In genomic region chr18:3449702-3450357, GRCh38 we compare ENCODE assay signal across 8 cellular contexts. TPM values are rescaled to one million over a fixed set of nuclear protein-coding genes. Genes with fewer than 3 reads are reported as not detected.
DNase-seq lines count a peak whose midpoint lies in the region; ATAC-seq and TF ChIP-seq lines count a peak whose summit lies in the region.

TGIF1 (plus strand) TSS chr18:3450172; CDS start chr18:3450490, 318 bp downstream.

- peak within 1 kb of the TSS; percentile 97 for H3K4me3 Mint-ChIP-seq in activated T-helper 1 cell treated with anti-CD3 and anti-CD28 coated beads, Interleukin-12 subunit alpha, Interleukin-12 subunit beta, Interleukin-2, Interleukin-4 antibody, amounts not matched to agents 30 ng/mL and 10 ng/mL and 1 ng/mL, durations not matched to agents 14 hours and 24 hours and 36 hours

- intact Hi-C loops in activated T-helper 1 cell treated with anti-CD3 and anti-CD28 coated beads, Interleukin-12 subunit alpha, Interleukin-12 subunit beta, Interleukin-2, Interleukin-4 antibody, amounts not matched to agents 30 ng/mL and 10 ng/mL and 1 ng/mL, durations not matched to agents 14 hours and 24 hours and 36 hours (cut with micrococcal nuclease): loop anchor here (2.0 to 10.0 kb wide), 9 partner anchors 69 to 1847 kb away; partner anchors contain the start of genes METTL4, NDC80, SMCHD1 and ZBTB14
- intact Hi-C loops in esophagus squamous epithelium (cut with DNase I): loop anchor here (5.0 to 10.0 kb wide), 5 partner anchors 142 to 215 kb away; partner anchors contain the start of gene MYL12B

- H3K4me3 ChIP-seq in BE2C (ENCODE audit: low read depth, low read length) (peak within 1 kb of the TSS; percentile 64), esophagus squamous epithelium (peak within 1 kb of the TSS; percentile 80 to 95 (median 83)), muscle layer of colon (ENCODE audit: low read depth in 1 of 2, low read length in 2 of 2) (peak within 1 kb of the TSS; percentile 99 to 100)

- H3K27ac ChIP-seq in esophagus squamous epithelium (peak within 1 kb of the TSS; percentile 97 to 99 (median 99)), muscle layer of colon (ENCODE audit: low read depth, low read length) (peak within 1 kb of the TSS; percentile 100)

- peaks cover 2% of the 10 kb centered on the region for H3K27me3 Mint-ChIP-seq in activated T-helper 1 cell treated with anti-CD3 and anti-CD28 coated beads, Interleukin-12 subunit alpha, Interleukin-12 subunit beta, Interleukin-2, Interleukin-4 antibody, amounts not matched to agents 30 ng/mL and 10 ng/mL and 1 ng/mL, durations not matched to agents 14 hours and 24 hours and 36 hours (ENCODE audit: insufficient read depth)

- H3K27me3 ChIP-seq in BE2C (peaks cover 6% of the 10 kb centered on the region), esophagus squamous epithelium (no peaks in the 10 kb centered on the region), muscle layer of colon (ENCODE audit: control insufficient read depth in 1 of 2, insufficient read depth in 2 of 2, low read length in 2 of 2) (no peaks in the 10 kb centered on the region)

- H3K9ac ChIP-seq in muscle layer of colon (ENCODE audit: low read length): peak within 1 kb of the TSS; percentile 99

- ATAC-seq in HG03095 (IDR thresholded peaks at IDR 0.05; ENCODE audit: unreplicated experiment): no peak

- peaks cover 10% of the 10 kb centered on the region for H3K36me3 Mint-ChIP-seq in activated T-helper 1 cell treated with anti-CD3 and anti-CD28 coated beads, Interleukin-12 subunit alpha, Interleukin-12 subunit beta, Interleukin-2, Interleukin-4 antibody, amounts not matched to agents 30 ng/mL and 10 ng/mL and 1 ng/mL, durations not matched to agents 14 hours and 24 hours and 36 hours (ENCODE audit: low read depth)

- DNase-seq in BE2C: no peak
- DNase-seq in H4 (ENCODE audit: low spot score): peak; percentile 86
- peak; percentile 47 for DNase-seq in NCI-H82 treated with DMSO at 0.1 percent for 48 hours (lab: John Stamatoyannopoulos, UW; ENCODE audit: unreplicated experiment)
- DNase-seq in activated T-helper 1 cell treated with anti-CD3 and anti-CD28 coated beads, Interleukin-12 subunit alpha, Interleukin-12 subunit beta, Interleukin-2, Interleukin-4 antibody, amounts not matched to agents 30 ng/mL and 10 ng/mL and 1 ng/mL, durations not matched to agents 14 hours and 24 hours and 36 hours (ENCODE audit: low spot score): peak; percentile 12
- peak; percentile 45 for DNase-seq in esophagus squamous epithelium (lab: John Stamatoyannopoulos, UW)
- peak; percentile 57 for DNase-seq in stromal cell of bone marrow (ENCODE audit: low read depth)

- no peaks in the 10 kb centered on the region for H3K9me3 Mint-ChIP-seq in activated T-helper 1 cell treated with anti-CD3 and anti-CD28 coated beads, Interleukin-12 subunit alpha, Interleukin-12 subunit beta, Interleukin-2, Interleukin-4 antibody, amounts not matched to agents 30 ng/mL and 10 ng/mL and 1 ng/mL, durations not matched to agents 14 hours and 24 hours and 36 hours

- peak in 3 of 4 donors; percentile 25 to 83 (median 81) for TF ChIP-seq POLR2A in esophagus squamous epithelium (IDR thresholded peaks at IDR 0.05)

- peaks cover 61% of the 10 kb centered on the region for H3K4me1 Mint-ChIP-seq in activated T-helper 1 cell treated with anti-CD3 and anti-CD28 coated beads, Interleukin-12 subunit alpha, Interleukin-12 subunit beta, Interleukin-2, Interleukin-4 antibody, amounts not matched to agents 30 ng/mL and 10 ng/mL and 1 ng/mL, durations not matched to agents 14 hours and 24 hours and 36 hours (ENCODE audit: low read depth)

- no peaks in the 10 kb centered on the region for H3K36me3 ChIP-seq in BE2C
- no peaks in the 10 kb centered on the region for H3K36me3 ChIP-seq in esophagus squamous epithelium
- H3K36me3 ChIP-seq in muscle layer of colon (ENCODE audit: insufficient read depth, low read length): no peaks in the 10 kb centered on the region

- TF ChIP-seq CTCF in BE2C (IDR thresholded peaks at IDR 0.05; ENCODE audit: low read depth, low read length) (no peak), esophagus squamous epithelium (IDR thresholded peaks at IDR 0.05) (no peak)

- H3K27ac Mint-ChIP-seq in activated T-helper 1 cell treated with anti-CD3 and anti-CD28 coated beads, Interleukin-12 subunit alpha, Interleukin-12 subunit beta, Interleukin-2, Interleukin-4 antibody, amounts not matched to agents 30 ng/mL and 10 ng/mL and 1 ng/mL, durations not matched to agents 14 hours and 24 hours and 36 hours: peak within 1 kb of the TSS; percentile 100

- 0% methylated on average over 10 of the region's 60 CpGs; no CpG with 5 or more reads in 1 of the 2 donors for WGBS in esophagus squamous epithelium, 2 donors

- no peaks in the 10 kb centered on the region for H3K4me1 ChIP-seq in BE2C
- peaks cover 10 to 48% (median 13%) of the 10 kb centered on the region in 3 donors for H3K4me1 ChIP-seq in esophagus squamous epithelium
- peaks cover 24% of the 10 kb centered on the region for H3K4me1 ChIP-seq in muscle layer of colon (ENCODE audit: insufficient read depth, low read length)

- H3K9me3 ChIP-seq in BE2C (no peaks in the 10 kb centered on the region), esophagus squamous epithelium (no peaks in the 10 kb centered on the region), muscle layer of colon (ENCODE audit: low read length) (no peaks in the 10 kb centered on the region)

RNA-seq across cellular contexts. Expression of gene TGIF1, which starts in this region (rescaled TPM):
- not detected for polyA plus RNA-seq in BE2C (2012; ENCODE audit: insufficient read depth, insufficient read length, low read depth)
- total RNA-seq in H4 (2014; rRNA removed; shearing (Covaris generic)): 126 and 127 TPM in 2 replicates
- 47.7 and 52.1 TPM in 2 replicates for total RNA-seq in activated T-helper 1 cell treated with anti-CD3 and anti-CD28 coated beads, Interleukin-12 subunit alpha, Interleukin-12 subunit beta, Interleukin-2, Interleukin-4 antibody, amounts not matched to agents 30 ng/mL and 10 ng/mL and 1 ng/mL, durations not matched to agents 14 hours and 24 hours and 36 hours
- 10 to 100 TPM; 37.3 to 75.7 (median 57.0) TPM for total RNA-seq in esophagus squamous epithelium
